8 cellular contexts compared by ENCODE assay signal in the genomic region with DNA sequence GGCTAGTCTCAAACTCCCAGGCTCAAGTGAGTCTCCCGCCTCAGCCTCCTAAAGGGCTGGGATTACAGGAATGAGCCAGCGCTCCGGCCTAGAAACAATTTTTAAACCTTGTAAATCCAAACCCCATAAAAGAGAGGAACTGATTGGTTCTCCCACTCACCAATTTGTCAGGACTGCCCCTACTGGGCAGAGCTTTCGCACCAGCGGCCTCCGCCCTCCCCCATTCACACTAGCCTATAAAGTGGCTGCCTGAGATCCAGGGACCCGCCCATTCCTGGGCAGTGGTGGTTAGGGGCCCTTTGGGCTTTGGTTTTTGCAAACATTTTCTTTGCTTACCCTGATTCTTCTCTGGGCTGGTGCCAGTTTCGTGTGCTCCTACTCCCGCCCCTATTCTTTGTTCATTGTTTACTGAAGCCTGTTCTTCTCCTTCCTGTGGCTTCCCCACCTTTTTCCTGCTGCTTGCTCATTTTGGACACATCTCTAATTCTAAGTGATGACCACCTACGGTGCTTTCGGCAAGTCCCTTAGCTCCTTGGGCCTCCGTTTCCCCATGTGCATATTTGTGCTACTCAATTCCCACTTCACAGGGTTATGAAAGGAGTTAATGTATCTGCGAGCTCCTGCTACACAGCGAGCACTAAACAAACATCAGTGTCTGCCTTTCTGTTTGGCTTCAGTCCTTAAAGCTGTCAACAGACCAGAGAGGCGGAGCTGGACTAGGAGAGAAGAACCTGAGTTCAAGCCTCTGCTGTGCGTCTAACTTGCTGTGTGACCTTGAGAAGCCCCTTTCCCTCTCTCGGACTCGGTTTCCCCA. TPM values are rescaled to one million over a fixed set of nuclear protein-coding genes. Genes with fewer than 3 reads are reported as not detected.
DNase-seq lines count a peak whose midpoint lies in the region; ATAC-seq and TF ChIP-seq lines count a peak whose summit lies in the region.

No MANE protein-coding gene starts in this region.

- peaks cover 14% of the 10 kb centered on the region for H3K4me1 Mint-ChIP-seq in CD8-positive, alpha-beta T cell (ENCODE audit: low read depth)
- peaks cover 28% of the 10 kb centered on the region for H3K4me1 Mint-ChIP-seq in activated CD4-positive, alpha-beta T cell treated with anti-CD3 and anti-CD28 coated beads, Interleukin-2, amount 10 ng/mL, durations not matched to agents 7 days and 5 days

- H3K27me3 ChIP-seq in CD8-positive, alpha-beta T cell (ENCODE audit: insufficient read depth, low read length), result no peaks in the 10 kb centered on the region
- H3K27me3 ChIP-seq in muscle layer of duodenum (ENCODE audit: low read depth, low read length) (no peaks in the 10 kb centered on the region), tibial nerve (no peaks in the 10 kb centered on the region)

- POLR2A ChIA-PET in CD8-positive, alpha-beta T cell (lab: Charles Lee), result no interaction called here
- POLR2A ChIA-PET in activated CD4-positive, alpha-beta T cell treated with anti-CD3 and anti-CD28 coated beads, Interleukin-2, amount 10 ng/mL, durations not matched to agents 7 days and 5 days (lab: Charles Lee), result interaction anchor here (0.6 kb wide), 1 partner anchor 1081 kb away, joined by 3 read pairs; no protein-coding TSS in a partner anchor

- TF ChIP-seq CTCF in CD8-positive, alpha-beta T cell (IDR thresholded peaks at IDR 0.05), result no peak
- peak in 3 of 5 experiments; percentile 15 to 35 (median 33) for TF ChIP-seq CTCF in tibial nerve (IDR thresholded peaks at IDR 0.05)

- intact Hi-C loops in CD8-positive, alpha-beta T cell (cut with DNase I, micrococcal nuclease), result no loop called here

- H3K27me3 Mint-ChIP-seq in CD8-positive, alpha-beta T cell (ENCODE audit: low read depth), result no peaks in the 10 kb centered on the region
- no peaks in the 10 kb centered on the region for H3K27me3 Mint-ChIP-seq in activated CD4-positive, alpha-beta T cell treated with anti-CD3 and anti-CD28 coated beads, Interleukin-2, amount 10 ng/mL, durations not matched to agents 7 days and 5 days

- 19 to 23% methylated on average over 18 of the region's 18 CpGs for WGBS in tibial nerve, 2 donors

- H3K27ac Mint-ChIP-seq in CD8-positive, alpha-beta T cell, result no peak overlapping the region
- peak overlapping the region; percentile 75 for H3K27ac Mint-ChIP-seq in activated CD4-positive, alpha-beta T cell treated with anti-CD3 and anti-CD28 coated beads, Interleukin-2, amount 10 ng/mL, durations not matched to agents 7 days and 5 days

- peak; percentile 36 for ATAC-seq in CD8-positive, alpha-beta T cell

- no peaks in the 10 kb centered on the region for H3K9me3 ChIP-seq in CD8-positive, alpha-beta T cell (ENCODE audit: low read length)
- H3K9me3 ChIP-seq in muscle layer of duodenum (ENCODE audit: control insufficient read depth in 1 of 2, low read length in 2 of 2) (no peaks in the 10 kb centered on the region), tibial nerve (no peaks in the 10 kb centered on the region)

- CTCF ChIA-PET in CD8-positive, alpha-beta T cell (lab: Charles Lee), result no interaction called here
- CTCF ChIA-PET in activated CD4-positive, alpha-beta T cell treated with anti-CD3 and anti-CD28 coated beads, Interleukin-2, amount 10 ng/mL, durations not matched to agents 7 days and 5 days (lab: Charles Lee), result interaction anchor here (0.8 to 1.1 kb wide), 2 partner anchors 9 to 34 kb away, joined by 3 to 4 read pairs; no protein-coding TSS in a partner anchor

- DNase-seq in CD8-positive, alpha-beta T cell, result no peak
- DNase-seq in H4 (ENCODE audit: low spot score), result peak; percentile 98
- DNase-seq in NCI-H2107 (lab: John Stamatoyannopoulos, UW), result peak; percentile 97
- peak; percentile 67 for DNase-seq in activated CD4-positive, alpha-beta T cell treated with anti-CD3 and anti-CD28 coated beads, Interleukin-2, amount 10 ng/mL, durations not matched to agents 7 days and 5 days
- peak; percentile 94 for DNase-seq in fibroblast of peridontal ligament (ENCODE audit: extremely low read depth)
- DNase-seq in tibial nerve (ENCODE audit: low spot score in 2 of 2), result peak; percentile 83 to 84
- DNase-seq in cerebellum (ENCODE audit: low spot score), result no peak

- H3K9me3 Mint-ChIP-seq in CD8-positive, alpha-beta T cell, result no peaks in the 10 kb centered on the region
- no peaks in the 10 kb centered on the region for H3K9me3 Mint-ChIP-seq in activated CD4-positive, alpha-beta T cell treated with anti-CD3 and anti-CD28 coated beads, Interleukin-2, amount 10 ng/mL, durations not matched to agents 7 days and 5 days

- H3K4me1 ChIP-seq in CD8-positive, alpha-beta T cell (ENCODE audit: insufficient read depth, low read length), result no peaks in the 10 kb centered on the region
- H3K4me1 ChIP-seq in muscle layer of duodenum (ENCODE audit: control insufficient read depth in 1 of 2, insufficient read depth in 2 of 2, low read length in 2 of 2), result peaks cover 7 to 12% of the 10 kb centered on the region in 2 donors
- H3K4me1 ChIP-seq in tibial nerve, result peaks cover 0 to 38% (median 4%) of the 10 kb centered on the region in 4 donors

- no peak overlapping the region for H3K4me3 Mint-ChIP-seq in CD8-positive, alpha-beta T cell
- no peak overlapping the region for H3K4me3 Mint-ChIP-seq in activated CD4-positive, alpha-beta T cell treated with anti-CD3 and anti-CD28 coated beads, Interleukin-2, amount 10 ng/mL, durations not matched to agents 7 days and 5 days

- TF ChIP-seq POLR2A in tibial nerve (IDR thresholded peaks at IDR 0.05), result peak; percentile 28 to 32

- no peak overlapping the region for H3K4me3 ChIP-seq in CD8-positive, alpha-beta T cell (ENCODE audit: low read depth, low read length)
- H3K4me3 ChIP-seq in muscle layer of duodenum (ENCODE audit: low read depth in 1 of 2, low read length in 2 of 2), result peak overlapping the region in 1 of 2 donors; percentile 61
- peak overlapping the region in 2 of 4 donors; percentile 19 to 40 for H3K4me3 ChIP-seq in tibial nerve

- H3K27ac ChIP-seq in CD8-positive, alpha-beta T cell (ENCODE audit: low read depth, low read length), result no peak overlapping the region
- H3K27ac ChIP-seq in muscle layer of duodenum (ENCODE audit: low read length) (peak overlapping the region; percentile 45), tibial nerve (peak overlapping the region; percentile 52 to 97 (median 80))

- no peaks in the 10 kb centered on the region for H3K36me3 Mint-ChIP-seq in CD8-positive, alpha-beta T cell
- H3K36me3 Mint-ChIP-seq in activated CD4-positive, alpha-beta T cell treated with anti-CD3 and anti-CD28 coated beads, Interleukin-2, amount 10 ng/mL, durations not matched to agents 7 days and 5 days (ENCODE audit: low read depth), result no peaks in the 10 kb centered on the region

- no peaks in the 10 kb centered on the region for H3K36me3 ChIP-seq in CD8-positive, alpha-beta T cell (ENCODE audit: insufficient read depth, low read length)
- H3K36me3 ChIP-seq in muscle layer of duodenum (ENCODE audit: control insufficient read depth in 1 of 2, insufficient read depth in 2 of 2, low read length in 2 of 2) (no peaks in the 10 kb centered on the region), tibial nerve (no peaks in the 10 kb centered on the region)

- TF ChIP-seq EP300 in tibial nerve (IDR thresholded peaks at IDR 0.05), result peak; percentile 35 to 54

RNA-seq across cellular contexts. Expression of a gene that starts 39.8 kb away (rescaled TPM):
- total RNA-seq in CD8-positive, alpha-beta T cell, result 1 to 10 TPM; 1.2 to 1.3 TPM
- total RNA-seq in H4 (2014; rRNA removed; shearing (Covaris generic)), result 172 and 217 TPM in 2 replicates
- 10 to 100 TPM; 14.2 to 15.5 TPM for total RNA-seq in activated CD4-positive, alpha-beta T cell treated with anti-CD3 and anti-CD28 coated beads, Interleukin-2, amount 10 ng/mL, durations not matched to agents 7 days and 5 days
- total RNA-seq in tibial nerve (100 to 1,000 TPM; 399 to 688 (median 564) TPM), cerebellum (76.4 TPM)

Comparison
In these comparisons a context has a peak if more than half of its experiments do, and no peak if none do; other contexts are left out.
1. DNase-seq: peak in H4 (single experiment), NCI-H2107 (single experiment), activated CD4-positive, alpha-beta T cell treated with anti-CD3 and anti-CD28 coated beads, Interleukin-2, amount 10 ng/mL, durations not matched to agents 7 days and 5 days (single experiment), fibroblast of peridontal ligament (single experiment) and tibial nerve (2 of 2); none in CD8-positive, alpha-beta T cell (0 of 7) and cerebellum (single experiment).
2. RNA of a gene that starts 39.8 kb away (total RNA-seq): 399 to 688 TPM in tibial nerve, 172 to 217 TPM in H4, 76.4 TPM in cerebellum (single experiment) and 14.2 to 15.5 TPM in activated CD4-positive, alpha-beta T cell treated with anti-CD3 and anti-CD28 coated beads, Interleukin-2, amount 10 ng/mL, durations not matched to agents 7 days and 5 days; 1.2 to 1.3 TPM in CD8-positive, alpha-beta T cell; every median in the first group is over 4 times any median in the second.